In the genomic region with DNA sequence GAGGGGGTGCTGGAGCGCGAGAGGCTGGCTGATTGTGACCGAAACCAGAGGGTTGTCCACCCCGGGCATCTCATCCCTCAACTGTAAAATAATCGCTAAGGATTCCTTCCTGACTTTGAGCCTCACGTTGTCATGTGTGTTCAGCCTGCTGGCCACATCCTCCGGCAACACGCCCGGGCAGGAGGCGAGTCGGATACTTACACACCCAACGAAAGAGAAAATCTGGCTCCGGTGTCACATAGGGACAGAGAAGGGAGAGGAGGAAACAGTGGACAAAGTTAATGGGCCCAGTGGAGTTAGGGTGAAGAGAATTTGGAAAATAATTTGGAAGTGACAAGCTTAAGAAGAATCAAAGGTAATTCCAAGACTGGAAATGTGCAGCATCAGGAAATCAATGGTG, we compare ENCODE assay signal across 14 cellular contexts. TPM values are rescaled to one million over a fixed set of nuclear protein-coding genes. Genes with fewer than 3 reads are reported as not detected.
A peak's percentile ranks its signal among the peaks of the same experiment; 100 is the strongest.
DNase-seq lines count a peak whose midpoint lies in the region; ATAC-seq and TF ChIP-seq lines count a peak whose summit lies in the region.
"Had no signal": no experiment of that assay in that cellular context is flagged by ENCODE, and none has a peak within 500 bp of the region (broad histone marks: within the 10 kb centered on the region; RNA-seq: fewer than 3 reads in every experiment).

No MANE protein-coding gene starts in this region.

- H3K36me3 Mint-ChIP-seq in CD4-positive, CD25-positive, alpha-beta regulatory T cell, result peaks cover 4% of the 10 kb centered on the region
- H3K36me3 Mint-ChIP-seq in GM23338 (ENCODE audit: low read depth), result peaks cover 8% of the 10 kb centered on the region

- no peak overlapping the region for H4K8ac ChIP-seq in neuronal stem cell (ENCODE audit: low read depth, low read length)

- WGBS in neuronal stem cell (ENCODE audit: extremely low coverage in 2 of 2, insufficient read length in 2 of 2, insufficient replicate concordance in 1 of 2), 2 donors, result no CpG with 5 or more reads among the region's 13 CpGs

- no peaks in the 10 kb centered on the region for H3K79me1 ChIP-seq in neuronal stem cell (ENCODE audit: low read depth, low read length)

- no peak overlapping the region for H3K14ac ChIP-seq in neuronal stem cell (ENCODE audit: low read length)

- POLR2A ChIA-PET in HEK293T (lab: Yijun Ruan, JAX), result interaction anchor here (0.7 kb wide), 1 partner anchor 10 kb away, joined by 3 read pairs; the partner anchor contains the start of gene PCGF1

- H3K27ac Mint-ChIP-seq in CD4-positive, CD25-positive, alpha-beta regulatory T cell, result no peak overlapping the region
- no peak overlapping the region for H3K27ac Mint-ChIP-seq in GM23338

- CTCF ChIA-PET in HEK293T (lab: Yijun Ruan, JAX), result interaction anchor here (0.5 kb wide), 1 partner anchor 128 kb away, joined by 7 read pairs; no protein-coding TSS in a partner anchor

- no peaks in the 10 kb centered on the region for H3K9me3 ChIP-seq in CD4-positive, CD25-positive, alpha-beta regulatory T cell (ENCODE audit: control insufficient read depth in 2 of 2, low read length in 2 of 2)
- H3K9me3 ChIP-seq in neuronal stem cell (replicated peaks in 1 of 2; ENCODE audit: control insufficient read depth in 2 of 2, insufficient read depth in 1 of 2, low read depth in 1 of 2, low read length in 2 of 2), result peaks cover 5 to 10% of the 10 kb centered on the region in 2 donors
- H3K9me3 ChIP-seq: mucosa of descending colon had no signal

- peak overlapping the region; percentile 58 to 86 (median 80) for H3K4me3 Mint-ChIP-seq in CD4-positive, CD25-positive, alpha-beta regulatory T cell
- H3K4me3 Mint-ChIP-seq in GM23338, result peak overlapping the region; percentile 17; the same call in 1 of the 3 replicates

- H3K23ac ChIP-seq in neuronal stem cell (ENCODE audit: low read depth, low read length, poor library complexity), result no peak overlapping the region

- H3K4me2 ChIP-seq in GM23338 (no peak overlapping the region), neuronal stem cell (ENCODE audit: insufficient read depth, low read length, poor library complexity, severe bottlenecking) (no peak overlapping the region)

- H3K4ac ChIP-seq in neuronal stem cell (ENCODE audit: low read length), result no peak overlapping the region

- H2BK5ac ChIP-seq in neuronal stem cell (ENCODE audit: low read length), result no peak overlapping the region

- TF ChIP-seq CTCF in GM23338 (conservative IDR thresholded peaks at IDR 0.05; ENCODE audit: low read depth in 2 of 2), result no peak
- TF ChIP-seq CTCF in coronary artery (IDR thresholded peaks at IDR 0.05), result no peak

- H3K9me2 ChIP-seq in GM23338 (ENCODE audit: insufficient read depth), result peaks cover 7% of the 10 kb centered on the region

- H3K79me2 ChIP-seq in GM23338 (replicated peaks; ENCODE audit: insufficient read depth), result no peaks in the 10 kb centered on the region

- no peak for DNase-seq in CD4-positive, CD25-positive, alpha-beta regulatory T cell
- DNase-seq in GM23338 (ENCODE audit: low spot score) (no peak), coronary artery (ENCODE audit: low spot score) (no peak), neuronal stem cell (ENCODE audit: low spot score) (no peak), HEK293T (ENCODE audit: extremely low spot score) (no peak), GM19240 (ENCODE audit: insufficient read length, low spot score) (no peak), glomerular visceral epithelial cell (ENCODE audit: extremely low spot score) (no peak)
- DNase-seq: MV-4-11 had no signal

- H3K9me3 Mint-ChIP-seq in CD4-positive, CD25-positive, alpha-beta regulatory T cell, result peaks cover 0 to 12% (median 0%) of the 10 kb centered on the region in 7 donors
- H3K9me3 Mint-ChIP-seq in GM23338, result peaks cover 21% of the 10 kb centered on the region

- no peaks in the 10 kb centered on the region; the same call in 1 of the 2 replicates for H4K20me1 ChIP-seq in GM23338 (replicated peaks; ENCODE audit: insufficient read depth)

- no peak overlapping the region for H3K9ac ChIP-seq in neuronal stem cell (ENCODE audit: low read depth, low read length, poor library complexity)

- H2AFZ ChIP-seq in GM23338 (peak overlapping the region; percentile 94; the same call in 1 of the 2 replicates), neuronal stem cell (ENCODE audit: low read length) (peak overlapping the region; percentile 88)

- H3K4me1 ChIP-seq in CD4-positive, CD25-positive, alpha-beta regulatory T cell (ENCODE audit: control insufficient read depth, insufficient read depth, low read length, poor library complexity, severe bottlenecking), result peaks cover 33% of the 10 kb centered on the region
- peaks cover 15% of the 10 kb centered on the region; the same call in 1 of the 2 replicates for H3K4me1 ChIP-seq in GM23338 (ENCODE audit: insufficient read depth)
- H3K4me1 ChIP-seq in neuronal stem cell (ENCODE audit: control insufficient read depth in 2 of 2, insufficient read depth in 1 of 2, low read depth in 1 of 2, low read length in 2 of 2), result peaks cover 2 to 4% of the 10 kb centered on the region in 2 donors

- H4K91ac ChIP-seq in neuronal stem cell (ENCODE audit: low read depth, low read length, poor library complexity), result no peak overlapping the region

- peaks cover 0 to 29% (median 2%) of the 10 kb centered on the region in 4 donors for H3K4me1 Mint-ChIP-seq in CD4-positive, CD25-positive, alpha-beta regulatory T cell
- H3K4me1 Mint-ChIP-seq in GM23338, result peaks cover 11% of the 10 kb centered on the region

- ATAC-seq in CD4-positive, CD25-positive, alpha-beta regulatory T cell (ENCODE audit: low read depth in 2 of 2), result no peak
- ATAC-seq in GM23338 (no peak), HG03378 (IDR thresholded peaks at IDR 0.05; ENCODE audit: unreplicated experiment) (no peak)

- no peak overlapping the region for H3K4me3 ChIP-seq in CD4-positive, CD25-positive, alpha-beta regulatory T cell (ENCODE audit: low read depth, low read length)
- H3K4me3 ChIP-seq in GM23338, result no peak overlapping the region; the same call in 1 of the 2 replicates
- H3K4me3 ChIP-seq in coronary artery, result peak overlapping the region; percentile 62
- H3K4me3 ChIP-seq in neuronal stem cell (ENCODE audit: low read length in 2 of 2), result no peak overlapping the region
- H3K4me3 ChIP-seq: mucosa of descending colon, SK-N-MC had no signal

- peaks cover 42% of the 10 kb centered on the region for H3K27me3 ChIP-seq in CD4-positive, CD25-positive, alpha-beta regulatory T cell (ENCODE audit: control insufficient read depth, insufficient read depth, low read length)
- H3K27me3 ChIP-seq in GM23338 (ENCODE audit: insufficient read depth), result peaks cover 99% of the 10 kb centered on the region
- H3K27me3 ChIP-seq in neuronal stem cell (ENCODE audit: control insufficient read depth in 3 of 3, insufficient read depth in 3 of 3, low read depth in 1 of 3, low read length in 3 of 3), result peaks cover 44 to 98% (median 85%) of the 10 kb centered on the region in 3 experiments

- H2BK12ac ChIP-seq in neuronal stem cell (ENCODE audit: low read length), result no peak overlapping the region

- no peak overlapping the region for H2BK120ac ChIP-seq in neuronal stem cell (ENCODE audit: low read depth, low read length)

- H2AK5ac ChIP-seq in neuronal stem cell (ENCODE audit: low read depth, low read length), result no peak overlapping the region

- H2BK15ac ChIP-seq in neuronal stem cell (ENCODE audit: low read length), result no peak overlapping the region

- H3K27me3 Mint-ChIP-seq in CD4-positive, CD25-positive, alpha-beta regulatory T cell, result peaks cover 80% of the 10 kb centered on the region
- peaks cover 81% of the 10 kb centered on the region for H3K27me3 Mint-ChIP-seq in GM23338 (ENCODE audit: insufficient read depth, low read depth, poor library complexity)

- H3K36me3 ChIP-seq in CD4-positive, CD25-positive, alpha-beta regulatory T cell (ENCODE audit: control insufficient read depth, insufficient read depth, low read length), result no peaks in the 10 kb centered on the region
- H3K36me3 ChIP-seq in GM23338 (ENCODE audit: insufficient read depth) (no peaks in the 10 kb centered on the region), neuronal stem cell (replicated peaks in 1 of 2; ENCODE audit: control insufficient read depth in 2 of 2, insufficient read depth in 2 of 2, low read length in 2 of 2) (no peaks in the 10 kb centered on the region)

- no peak overlapping the region for H3K18ac ChIP-seq in neuronal stem cell (ENCODE audit: low read length)

- no peak overlapping the region for H3K27ac ChIP-seq in CD4-positive, CD25-positive, alpha-beta regulatory T cell (ENCODE audit: insufficient read depth, low read length, poor library complexity, severe bottlenecking)
- H3K27ac ChIP-seq in GM23338 (ENCODE audit: low read depth), result no peak overlapping the region
- H3K27ac ChIP-seq in coronary artery, result no peak overlapping the region
- no peak overlapping the region for H3K27ac ChIP-seq in neuronal stem cell (replicated peaks; ENCODE audit: low read length)
- H3K27ac ChIP-seq: SK-N-MC had no signal

- H3F3A ChIP-seq in GM23338 (replicated peaks; ENCODE audit: low read depth), result peaks cover 5% of the 10 kb centered on the region; the same call in 1 of the 2 replicates

RNA-seq across cellular contexts. Expression of gene TLX2, which starts 2.4 kb away (rescaled TPM):
- total RNA-seq in CD4-positive, CD25-positive, alpha-beta regulatory T cell, result not detected
- under 1 TPM in 2 of 4 donors, not detected in 2; 0.10 to 0.14 TPM for polyA plus RNA-seq in CD4-positive, CD25-positive, alpha-beta regulatory T cell
- total RNA-seq in GM23338 (2014; rRNA removed; shearing (Covaris generic)), result 0.21 TPM in 1 of 2 replicates, not detected in the other
- 0.16 TPM in 1 of 2 replicates, not detected in the other for polyA plus RNA-seq in GM23338 (2016; fragmentation: Nextera tagmentation; extraction: Ambion mirVana)
- not detected for polyA plus RNA-seq in neuronal stem cell (2013, experiment 1 of 2)
- not detected for polyA plus RNA-seq in neuronal stem cell (2013, experiment 2 of 2)
- total RNA-seq: G401, sciatic nerve had no signal

RNA-seq across cellular contexts. Expression of gene PCGF1, which starts 9.2 kb away (rescaled TPM):
- 17.0 TPM for total RNA-seq in CD4-positive, CD25-positive, alpha-beta regulatory T cell
- polyA plus RNA-seq in CD4-positive, CD25-positive, alpha-beta regulatory T cell, result 10 to 100 TPM; 13.8 to 23.9 (median 15.6) TPM
- 10.9 and 14.3 TPM in 2 replicates for total RNA-seq in GM23338 (2014; rRNA removed; shearing (Covaris generic))
- polyA plus RNA-seq in GM23338 (2016; fragmentation: Nextera tagmentation; extraction: Ambion mirVana), result 13.1 and 13.4 TPM in 2 replicates
- 9.0 TPM for polyA plus RNA-seq in neuronal stem cell (2013, experiment 1 of 2)
- polyA plus RNA-seq in neuronal stem cell (2013, experiment 2 of 2), result 9.0 TPM

RNA-seq across cellular contexts. Expression of gene DQX1, which starts 9.4 kb away (rescaled TPM):
- total RNA-seq in CD4-positive, CD25-positive, alpha-beta regulatory T cell, result 0.15 TPM
- polyA plus RNA-seq in CD4-positive, CD25-positive, alpha-beta regulatory T cell, result not detected
- total RNA-seq in GM23338 (2014; rRNA removed; shearing (Covaris generic)), result 0.52 and 0.74 TPM in 2 replicates
- polyA plus RNA-seq in GM23338 (2016; fragmentation: Nextera tagmentation; extraction: Ambion mirVana), result 0.32 and 0.54 TPM in 2 replicates
- polyA plus RNA-seq in neuronal stem cell (2013, experiment 1 of 2), result 0.17 TPM
- 0.18 TPM for polyA plus RNA-seq in neuronal stem cell (2013, experiment 2 of 2)
- total RNA-seq: dermis blood vessel endothelial cell, sciatic nerve had no signal

RNA-seq across cellular contexts. Expression of gene AUP1, which starts 12.9 kb away (rescaled TPM):
- total RNA-seq in CD4-positive, CD25-positive, alpha-beta regulatory T cell, result 183 TPM
- 100 to 1,000 TPM in 2 of 4 donors, 10 to 100 TPM in 2; 85.7 to 112 (median 99.7) TPM for polyA plus RNA-seq in CD4-positive, CD25-positive, alpha-beta regulatory T cell
- 89.4 and 105 TPM in 2 replicates for total RNA-seq in GM23338 (2014; rRNA removed; shearing (Covaris generic))
- polyA plus RNA-seq in GM23338 (2016; fragmentation: Nextera tagmentation; extraction: Ambion mirVana), result 98.7 and 101 TPM in 2 replicates
- 65.9 TPM for polyA plus RNA-seq in neuronal stem cell (2013, experiment 1 of 2)
- 64.5 TPM for polyA plus RNA-seq in neuronal stem cell (2013, experiment 2 of 2)

RNA-seq across cellular contexts. Expression of gene HTRA2, which starts 13.1 kb away (rescaled TPM):
- 25.8 TPM for total RNA-seq in CD4-positive, CD25-positive, alpha-beta regulatory T cell
- polyA plus RNA-seq in CD4-positive, CD25-positive, alpha-beta regulatory T cell, result 10 to 100 TPM; 26.6 to 34.1 (median 30.5) TPM
- 17.2 and 19.7 TPM in 2 replicates for total RNA-seq in GM23338 (2014; rRNA removed; shearing (Covaris generic))
- 17.8 and 19.5 TPM in 2 replicates for polyA plus RNA-seq in GM23338 (2016; fragmentation: Nextera tagmentation; extraction: Ambion mirVana)
- polyA plus RNA-seq in neuronal stem cell (2013, experiment 1 of 2), result 24.3 TPM
- 25.7 TPM for polyA plus RNA-seq in neuronal stem cell (2013, experiment 2 of 2)
